Comparison of ENCODE assay signal across 2 cellular contexts in genomic region chr7:80387634-80388033, GRCh38.
TF ChIP-seq lines count a peak whose summit lies in the region.

No MANE protein-coding gene starts in this region.

TF ChIP-seq in A549, 52 proteins besides CTCF, POLR2A, EP300 and RAD21 (continued from another document):
- TF ChIP-seq CBX8 (IDR thresholded peaks at IDR 0.05) (no peak), SMC3 (IDR thresholded peaks at IDR 0.05) (no peak), MYC (IDR thresholded peaks at IDR 0.05; ENCODE audit: borderline replicate concordance, low read length) (no peak), NFE2L2 (conservative IDR thresholded peaks at IDR 0.05; ENCODE audit: low read length) (no peak), POLR2AphosphoS2 (conservative IDR thresholded peaks at IDR 0.05; ENCODE audit: low read length) (no peak)
TF ChIP-seq in A549: peak in this region for 0.

TF ChIP-seq in WTC11, 78 proteins besides CTCF, POLR2A, EP300 and RAD21 (continued from another document):
- TF ChIP-seq ZNF532 (CRISPR knock-in tag; IDR thresholded peaks at IDR 0.05; ENCODE audit: borderline replicate concordance) (no peak), ZNF121 (CRISPR knock-in tag; IDR thresholded peaks at IDR 0.05) (no peak), SP1 (CRISPR knock-in tag; conservative IDR thresholded peaks at IDR 0.05) (no peak), NR1H2 (CRISPR knock-in tag; IDR thresholded peaks at IDR 0.05) (no peak), ELF4 (CRISPR knock-in tag; IDR thresholded peaks at IDR 0.05; ENCODE audit: low read depth) (no peak), PREB (CRISPR knock-in tag; IDR thresholded peaks at IDR 0.05; ENCODE audit: borderline replicate concordance) (no peak), STAT6 (CRISPR knock-in tag; conservative IDR thresholded peaks at IDR 0.05; ENCODE audit: low read depth) (no peak), CREM (CRISPR knock-in tag; IDR thresholded peaks at IDR 0.05) (no peak), GRHL2 (CRISPR knock-in tag; IDR thresholded peaks at IDR 0.05; ENCODE audit: insufficient replicate concordance, severe bottlenecking) (no peak), ZSCAN18 (CRISPR knock-in tag; IDR thresholded peaks at IDR 0.05) (no peak), E2F1 (CRISPR knock-in tag; IDR thresholded peaks at IDR 0.05) (no peak), USF1 (CRISPR knock-in tag; IDR thresholded peaks at IDR 0.05) (no peak), SMAD3 (CRISPR knock-in tag; IDR thresholded peaks at IDR 0.05; ENCODE audit: borderline replicate concordance) (no peak)
